In the genomic region with DNA sequence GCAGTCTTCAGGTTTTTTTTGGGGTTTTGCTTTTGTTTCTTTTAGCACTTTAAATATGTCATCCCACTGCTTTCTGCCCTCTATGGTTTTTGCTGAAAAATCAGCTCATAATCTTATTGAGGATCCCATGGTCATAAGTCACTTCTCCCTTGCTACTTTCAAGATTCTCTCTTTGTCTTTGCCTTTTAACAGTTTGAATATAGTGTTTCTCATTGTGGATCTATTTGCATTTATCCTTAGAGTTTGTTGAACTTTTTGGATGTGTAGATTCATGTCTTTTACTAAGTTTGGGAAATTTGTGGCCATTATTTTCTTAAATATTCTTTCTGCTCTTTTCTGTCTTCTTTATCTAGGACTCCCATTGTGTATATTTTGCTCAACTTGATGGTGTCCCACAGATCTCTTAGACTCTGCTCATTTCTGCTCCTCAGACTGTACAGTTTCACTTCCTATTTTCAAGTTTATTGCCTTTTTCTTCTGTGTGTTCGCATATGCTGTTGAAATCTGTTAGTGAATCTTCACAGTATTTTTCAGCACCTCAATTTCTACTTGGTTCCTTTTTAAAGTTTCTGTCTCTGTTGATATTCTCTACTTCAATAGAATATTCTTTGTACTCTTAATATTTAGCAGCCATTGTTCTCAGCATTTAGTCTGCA, we compare ENCODE assay signal across 9 cellular contexts.
DNase-seq lines count a peak whose midpoint lies in the region; ATAC-seq and TF ChIP-seq lines count a peak whose summit lies in the region.
"Had no signal": no experiment of that assay in that cellular context is flagged by ENCODE, and none has a peak within 500 bp of the region (broad histone marks: within the 10 kb centered on the region; RNA-seq: fewer than 3 reads in every experiment).

No MANE protein-coding gene starts in this region.

- H3K4me3 ChIP-seq in HL-60 (replicated peaks; ENCODE audit: insufficient read depth, low read length) (no peak overlapping the region), colonic mucosa (no peak overlapping the region), BE2C (ENCODE audit: low read depth, low read length) (no peak overlapping the region), PC-3 (ENCODE audit: low read length) (no peak overlapping the region)

- POLR2A ChIA-PET in PC-3 (lab: Charles Lee; ENCODE audit: unreplicated experiment) = no interaction called here

- peak; percentile 87 for ATAC-seq in GM18519 (IDR thresholded peaks at IDR 0.05; ENCODE audit: low FRiP score, unreplicated experiment)
- ATAC-seq in GM21825 (IDR thresholded peaks at IDR 0.05; ENCODE audit: unreplicated experiment) = peak; percentile 87
- ATAC-seq in left colon = peak; percentile 30
- ATAC-seq in PC-3 = no peak

- CTCF ChIA-PET in PC-3 (lab: Charles Lee) = no interaction called here

- no peaks in the 10 kb centered on the region for H3K4me1 ChIP-seq in colonic mucosa
- no peaks in the 10 kb centered on the region for H3K4me1 ChIP-seq in BE2C
- H3K4me1 ChIP-seq in PC-3 (ENCODE audit: insufficient read depth, low read length) = no peaks in the 10 kb centered on the region

- peak; percentile 33 to 54 for DNase-seq in HL-60 (ENCODE audit: low read depth in 1 of 2, low spot score in 1 of 2)
- DNase-seq in left colon = no peak
- DNase-seq in colonic mucosa = no peak
- no peak for DNase-seq in BE2C
- DNase-seq in NCI-H226 = no peak
- DNase-seq in PC-3 = no peak

- BruUV-seq in PC-3 (replicated peaks; lab: Mats Ljungman, UMichigan) = no TSS peak

- H3K36me3 ChIP-seq in colonic mucosa = no peaks in the 10 kb centered on the region
- H3K36me3 ChIP-seq in BE2C = peaks cover 10% of the 10 kb centered on the region
- peaks cover 10% of the 10 kb centered on the region; the same call in 1 of the 2 replicates for H3K36me3 ChIP-seq in PC-3 (ENCODE audit: low read depth, low read length)

- H3K4me2 ChIP-seq in PC-3 (ENCODE audit: low read length) = no peak overlapping the region

- H3F3A ChIP-seq in PC-3 (ENCODE audit: low read length, unreplicated experiment) = no peaks in the 10 kb centered on the region

- H3K27me3 ChIP-seq in HL-60 (ENCODE audit: insufficient read depth, poor library complexity, severe bottlenecking) (no peaks in the 10 kb centered on the region), colonic mucosa (no peaks in the 10 kb centered on the region), BE2C (no peaks in the 10 kb centered on the region), PC-3 (ENCODE audit: low read length) (no peaks in the 10 kb centered on the region)

- no peaks in the 10 kb centered on the region for H3K9me3 ChIP-seq in colonic mucosa
- H3K9me3 ChIP-seq in BE2C = no peaks in the 10 kb centered on the region
- H3K9me3 ChIP-seq in PC-3 (ENCODE audit: low read length) = peaks cover 9% of the 10 kb centered on the region; the same call in 1 of the 2 replicates

- H3K79me2 ChIP-seq in PC-3 (ENCODE audit: low read length) = peaks cover 69% of the 10 kb centered on the region

- H3K9me2 ChIP-seq in PC-3 (replicated peaks; ENCODE audit: low read length) = no peaks in the 10 kb centered on the region

- H3K27ac ChIP-seq in HL-60 (replicated peaks) (peak overlapping the region; percentile 17), colonic mucosa (no peak overlapping the region), PC-3 (ENCODE audit: low read length) (no peak overlapping the region)
- H3K27ac ChIP-seq: epithelial cell of prostate had no signal

- H4K20me1 ChIP-seq in PC-3 (ENCODE audit: low read length) = no peaks in the 10 kb centered on the region

- intact Hi-C loops in left colon (cut with DNase I, micrococcal nuclease) (no loop called here), colonic mucosa (cut with DNase I) (loop anchor here (10.0 kb wide), 1 partner anchor 272 kb away; no protein-coding TSS in a partner anchor), PC-3 (cut with micrococcal nuclease) (no loop called here)

- H3K9ac ChIP-seq in colonic mucosa (ENCODE audit: low read depth in 2 of 2, low read length in 2 of 2) (no peak overlapping the region), PC-3 (ENCODE audit: low read length) (no peak overlapping the region)

- H2AFZ ChIP-seq in PC-3 (ENCODE audit: low read length) = no peak overlapping the region

- no peak for TF ChIP-seq CTCF in HL-60 (IDR thresholded peaks at IDR 0.05; ENCODE audit: insufficient read depth, low read length)
- TF ChIP-seq CTCF in colonic mucosa (IDR thresholded peaks at IDR 0.05) = no peak
- no peak for TF ChIP-seq CTCF in BE2C (IDR thresholded peaks at IDR 0.05; ENCODE audit: low read depth, low read length)
- TF ChIP-seq CTCF in PC-3 (conservative IDR thresholded peaks at IDR 0.05; ENCODE audit: low read depth, low read length) = no peak

Comparison
In these comparisons a context has a peak if more than half of its experiments do, and no peak if none do; other contexts are left out.
1. DNase-seq: peak in HL-60 (2 of 2); none in left colon (0 of 2), colonic mucosa (single experiment), BE2C (single experiment), NCI-H226 (single experiment) and PC-3 (single experiment).